In genomic region chr20:24894967-24895366, GRCh38 we compare ENCODE assay signal across 9 cellular contexts. TPM values are rescaled to one million over a fixed set of nuclear protein-coding genes. Genes with fewer than 3 reads are reported as not detected.
"Had no signal": no experiment of that assay in that cellular context is flagged by ENCODE, and none has a peak within 500 bp of the region (broad histone marks: within the 10 kb centered on the region; RNA-seq: fewer than 3 reads in every experiment).

No MANE protein-coding gene starts in this region.

- H3K4me3 Mint-ChIP-seq: HFFc6, IgD-negative memory B cell had no signal

- H3K9me3 ChIP-seq: HAP-1 had no signal

- H3K36me3 Mint-ChIP-seq: IgD-negative memory B cell had no signal

- H3K4me1 ChIP-seq: HAP-1 had no signal

- H2AFZ ChIP-seq: GM23248 had no signal

- H3K4me3 ChIP-seq: GM23248, HAP-1 had no signal

- H3K27ac ChIP-seq: GM23248, HL-60 had no signal

- DNase-seq: GM23248, GOT3, H7, HFFc6 had no signal

- H3K27ac Mint-ChIP-seq: HFFc6, IgD-negative memory B cell had no signal

- FAIRE-seq: HepG2 had no signal

- H3K36me3 ChIP-seq: HAP-1 had no signal

- ATAC-seq: HCT116, HepG2 had no signal

RNA-seq across cellular contexts. Expression of gene CST7, which starts 54.1 kb away (rescaled TPM):
- total RNA-seq: GM23248, H7, HepG2, HFFc6 had no signal
- polyA plus RNA-seq: GM23248, HepG2 had no signal
